In genomic region chr14:104268295-104268694, GRCh38 we compare ENCODE assay signal across 19 cellular contexts.
"Had no signal": no experiment of that assay in that cellular context is flagged by ENCODE, and none has a peak within 500 bp of the region (broad histone marks: within the 10 kb centered on the region; RNA-seq: fewer than 3 reads in every experiment).

No MANE protein-coding gene starts in this region.

- H3K9me3 ChIP-seq: body of pancreas, thyroid gland, upper lobe of right lung had no signal

- H3K27me3 Mint-ChIP-seq: activated CD4-positive, alpha-beta memory T cell treated with anti-CD3 and anti-CD28 coated beads for 36 hours; activated CD8-positive, alpha-beta memory T cell treated with anti-CD3 and anti-CD28 coated beads, Interleukin-2, amount 10 ng/mL, durations not matched to agents 7 days and 5 days; dendritic cell treated with granulocyte-macrophage colony-stimulating factor and Interleukin-4, amounts not matched to agents 40 ng/mL and 50 ng/mL, for 4 days had no signal

- H3K27ac ChIP-seq: body of pancreas, thyroid gland, upper lobe of right lung had no signal

- H3K36me3 ChIP-seq: thyroid gland, upper lobe of right lung had no signal

- H3K4me3 Mint-ChIP-seq: activated CD4-positive, alpha-beta memory T cell treated with anti-CD3 and anti-CD28 coated beads for 36 hours; activated CD8-positive, alpha-beta memory T cell treated with anti-CD3 and anti-CD28 coated beads, Interleukin-2, amount 10 ng/mL, durations not matched to agents 7 days and 5 days; dendritic cell treated with granulocyte-macrophage colony-stimulating factor and Interleukin-4, amounts not matched to agents 40 ng/mL and 50 ng/mL, for 4 days; stimulated activated memory B cell treated with anti-CD40 and anti-IgM and Interleukin-4, amounts not matched to agents 10 μg/mL and 1 μg/mL and 100 μg/mL, for 72 hours had no signal

- H3K9me3 Mint-ChIP-seq: activated CD4-positive, alpha-beta memory T cell treated with anti-CD3 and anti-CD28 coated beads for 36 hours; dendritic cell treated with granulocyte-macrophage colony-stimulating factor and Interleukin-4, amounts not matched to agents 40 ng/mL and 50 ng/mL, for 4 days; stimulated activated memory B cell treated with anti-CD40 and anti-IgM and Interleukin-4, amounts not matched to agents 10 μg/mL and 1 μg/mL and 100 μg/mL, for 72 hours had no signal

- H3K27ac Mint-ChIP-seq: activated CD4-positive, alpha-beta memory T cell treated with anti-CD3 and anti-CD28 coated beads for 36 hours; activated CD8-positive, alpha-beta memory T cell treated with anti-CD3 and anti-CD28 coated beads, Interleukin-2, amount 10 ng/mL, durations not matched to agents 7 days and 5 days; dendritic cell treated with granulocyte-macrophage colony-stimulating factor and Interleukin-4, amounts not matched to agents 40 ng/mL and 50 ng/mL, for 4 days; stimulated activated memory B cell treated with anti-CD40 and anti-IgM and Interleukin-4, amounts not matched to agents 10 μg/mL and 1 μg/mL and 100 μg/mL, for 72 hours had no signal

- H3K27me3 ChIP-seq: body of pancreas, thyroid gland, upper lobe of right lung had no signal

- H3K36me3 Mint-ChIP-seq: activated CD4-positive, alpha-beta memory T cell treated with anti-CD3 and anti-CD28 coated beads for 36 hours; activated CD8-positive, alpha-beta memory T cell treated with anti-CD3 and anti-CD28 coated beads, Interleukin-2, amount 10 ng/mL, durations not matched to agents 7 days and 5 days; stimulated activated memory B cell treated with anti-CD40 and anti-IgM and Interleukin-4, amounts not matched to agents 10 μg/mL and 1 μg/mL and 100 μg/mL, for 72 hours had no signal

- ATAC-seq: activated CD8-positive, alpha-beta memory T cell treated with anti-CD3 and anti-CD28 coated beads, Interleukin-2, amount 10 ng/mL, durations not matched to agents 7 days and 5 days; body of pancreas; esophagus mucosa; left ventricle myocardium superior; sciatic nerve; stimulated activated memory B cell treated with anti-CD40 and anti-IgM and Interleukin-4, amounts not matched to agents 10 μg/mL and 1 μg/mL and 100 μg/mL, for 72 hours; upper lobe of right lung had no signal

- DNase-seq: activated CD4-positive, alpha-beta T cell treated with anti-CD3 and anti-CD28 coated beads for 48 hours; activated CD8-positive, alpha-beta memory T cell treated with anti-CD3 and anti-CD28 coated beads, Interleukin-2, amount 10 ng/mL, durations not matched to agents 7 days and 5 days; activated gamma-delta T cell; activated T-cell treated with anti-CD3 and anti-CD28 coated beads for 4 hours; effector CD8-positive, alpha-beta T cell; hippocampal formation; midbrain; small intestine; stimulated activated CD4-positive, alpha-beta T cell treated with anti-CD3 and anti-CD28 coated beads, Interleukin-2, amount 100 ng/mL, for 24 hours; SW 1271; thyroid gland had no signal

- H3K4me1 Mint-ChIP-seq: activated CD8-positive, alpha-beta memory T cell treated with anti-CD3 and anti-CD28 coated beads, Interleukin-2, amount 10 ng/mL, durations not matched to agents 7 days and 5 days; stimulated activated memory B cell treated with anti-CD40 and anti-IgM and Interleukin-4, amounts not matched to agents 10 μg/mL and 1 μg/mL and 100 μg/mL, for 72 hours had no signal

- H3K4me1 ChIP-seq: body of pancreas, thyroid gland, upper lobe of right lung had no signal

- H3K4me3 ChIP-seq: body of pancreas, thyroid gland, upper lobe of right lung had no signal
